ENCODE assay signal across 11 cellular contexts in the genomic region with DNA sequence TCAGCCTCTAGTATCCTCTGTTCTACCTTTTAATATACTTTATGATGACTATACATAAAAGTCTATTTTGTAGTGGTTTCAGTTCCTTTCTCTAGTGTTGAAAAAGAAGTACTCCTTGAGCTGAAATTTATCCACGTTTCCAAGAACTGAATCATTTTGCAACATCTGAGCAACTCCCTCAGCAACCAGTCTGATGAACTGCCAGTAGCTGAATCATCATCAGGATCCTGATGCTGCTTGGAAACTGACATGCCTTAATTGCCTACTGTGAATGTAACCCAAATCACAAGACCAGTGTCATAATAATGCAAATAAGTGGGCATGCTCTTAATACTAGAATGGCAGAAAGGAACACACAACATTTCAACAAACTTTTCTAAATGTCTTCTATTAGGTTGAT.
DNase-seq lines count a peak whose midpoint lies in the region; ATAC-seq and TF ChIP-seq lines count a peak whose summit lies in the region.
"Had no signal": no experiment of that assay in that cellular context is flagged by ENCODE, and none has a peak within 500 bp of the region (broad histone marks: within the 10 kb centered on the region; RNA-seq: fewer than 3 reads in every experiment).

No MANE protein-coding gene starts in this region.

- TF ChIP-seq CTCF in mucosa of descending colon (IDR thresholded peaks at IDR 0.05), result no peak

- H3K4me3 ChIP-seq in mucosa of descending colon, result no peak overlapping the region
- H3K4me3 ChIP-seq: skin epidermis had no signal

- ATAC-seq in HG03342 (IDR thresholded peaks at IDR 0.05; ENCODE audit: unreplicated experiment) (no peak), mucosa of descending colon (no peak)
- ATAC-seq: effector memory CD8-positive, alpha-beta T cell had no signal

- intact Hi-C loops in mucosa of descending colon (cut with DNase I, micrococcal nuclease), result no loop called here

- no peaks in the 10 kb centered on the region for H3K9me3 ChIP-seq in mucosa of descending colon

- DNase-seq in EL (peak; percentile 65), NCI-H69 (lab: John Stamatoyannopoulos, UW) (peak; percentile 13), dedifferentiated amniotic fluid mesenchymal stem cell (ENCODE audit: extremely low spot score) (peak; percentile 96), medulla oblongata (ENCODE audit: extremely low spot score) (peak; percentile 56), NCI-H1930 (lab: John Stamatoyannopoulos, UW) (no peak), NCI-H1436 treated with DMSO at 0.1 percent for 48 hours (lab: John Stamatoyannopoulos, UW) (no peak), mucosa of descending colon (no peak)
- DNase-seq: activated effector memory CD4-positive, alpha-beta T cell treated with Interleukin-2 at 50 U/mL for 16 hours; effector memory CD8-positive, alpha-beta T cell had no signal

- H3K36me3 ChIP-seq in mucosa of descending colon (ENCODE audit: low read depth), result no peaks in the 10 kb centered on the region

- H3K4me1 ChIP-seq in mucosa of descending colon (ENCODE audit: low read depth), result no peaks in the 10 kb centered on the region

Comparison
In these comparisons a context has a peak if more than half of its experiments do, and no peak if none do; other contexts are left out.
1. DNase-seq: peak in EL (single experiment), NCI-H69 (single experiment), dedifferentiated amniotic fluid mesenchymal stem cell (single experiment) and medulla oblongata (single experiment); none in NCI-H1930 (0 of 2), NCI-H1436 treated with DMSO at 0.1 percent for 48 hours (single experiment) and mucosa of descending colon (0 of 3).